Comparison of ENCODE assay signal across 19 cellular contexts in genomic region chr3:42723146-42723683, GRCh38. TPM values are rescaled to one million over a fixed set of nuclear protein-coding genes. Genes with fewer than 3 reads are reported as not detected.
"Had no signal": no experiment of that assay in that cellular context is flagged by ENCODE, and none has a peak within 500 bp of the region (broad histone marks: within the 10 kb centered on the region; RNA-seq: fewer than 3 reads in every experiment).

No MANE protein-coding gene starts in this region.

- H3K9me3 ChIP-seq: ascending aorta, esophagus squamous epithelium, pancreas, SJCRH30 had no signal

- DNase-seq: activated CD4-positive, alpha-beta T cell treated with anti-CD3 and anti-CD28 coated beads, Interleukin-2, amount 50 U/mL, for 4 hours; activated CD4-positive, CD25-positive, alpha-beta regulatory T cell treated with anti-CD3 and anti-CD28 coated beads, Interleukin-2, amount 50 U/mL, for 72 hours; activated naive CD8-positive, alpha-beta T cell treated with anti-CD3 and anti-CD28 coated beads, Interleukin-2, amount 10 ng/mL, durations not matched to agents 7 days and 5 days; activated T-cell treated with anti-CD3 and anti-CD28 coated beads, Interleukin-2, amount 50 U/mL, for 72 hours; central memory CD4-positive, alpha-beta T cell; endodermal cell; esophagus squamous epithelium; foreskin fibroblast; midbrain; pancreas; SJCRH30; SW 1271 had no signal

- H3K4me1 ChIP-seq: pancreas, SJCRH30 had no signal

- H3K27ac ChIP-seq: esophagus squamous epithelium, pancreas, SJCRH30 had no signal

- H3K4me1 Mint-ChIP-seq: activated naive CD8-positive, alpha-beta T cell treated with anti-CD3 and anti-CD28 coated beads, Interleukin-2, amount 10 ng/mL, durations not matched to agents 7 days and 5 days; stimulated activated memory B cell treated with anti-CD40 and anti-IgM and Interleukin-4, amounts not matched to agents 10 μg/mL and 1 μg/mL and 100 μg/mL, for 72 hours had no signal

- H3K36me3 Mint-ChIP-seq: activated naive CD8-positive, alpha-beta T cell treated with anti-CD3 and anti-CD28 coated beads, Interleukin-2, amount 10 ng/mL, durations not matched to agents 7 days and 5 days; stimulated activated memory B cell treated with anti-CD40 and anti-IgM and Interleukin-4, amounts not matched to agents 10 μg/mL and 1 μg/mL and 100 μg/mL, for 72 hours; type B pancreatic cell had no signal

- H3K27ac Mint-ChIP-seq: activated naive CD8-positive, alpha-beta T cell treated with anti-CD3 and anti-CD28 coated beads, Interleukin-2, amount 10 ng/mL, durations not matched to agents 7 days and 5 days; activated T-cell treated with anti-CD3 and anti-CD28 coated beads, Interleukin-2, amount 50 U/mL, for 72 hours; dendritic cell treated with granulocyte-macrophage colony-stimulating factor and Interleukin-4, amounts not matched to agents 40 ng/mL and 50 ng/mL, for 4 days; endodermal cell; stimulated activated memory B cell treated with anti-CD40 and anti-IgM and Interleukin-4, amounts not matched to agents 10 μg/mL and 1 μg/mL and 100 μg/mL, for 72 hours; T-helper 2 cell treated with Interferon-gamma antibody and Interleukin-4, amounts not matched to agents 5 μg/mL and 100 μg/mL, for 36 hours; type B pancreatic cell had no signal

- H3K4me3 Mint-ChIP-seq: activated naive CD8-positive, alpha-beta T cell treated with anti-CD3 and anti-CD28 coated beads, Interleukin-2, amount 10 ng/mL, durations not matched to agents 7 days and 5 days; activated T-cell treated with anti-CD3 and anti-CD28 coated beads, Interleukin-2, amount 50 U/mL, for 72 hours; dendritic cell treated with granulocyte-macrophage colony-stimulating factor and Interleukin-4, amounts not matched to agents 40 ng/mL and 50 ng/mL, for 4 days; endodermal cell; stimulated activated memory B cell treated with anti-CD40 and anti-IgM and Interleukin-4, amounts not matched to agents 10 μg/mL and 1 μg/mL and 100 μg/mL, for 72 hours; T-helper 2 cell treated with Interferon-gamma antibody and Interleukin-4, amounts not matched to agents 5 μg/mL and 100 μg/mL, for 36 hours; type B pancreatic cell had no signal

- H3K9me3 Mint-ChIP-seq: activated naive CD8-positive, alpha-beta T cell treated with anti-CD3 and anti-CD28 coated beads, Interleukin-2, amount 10 ng/mL, durations not matched to agents 7 days and 5 days; activated T-cell treated with anti-CD3 and anti-CD28 coated beads, Interleukin-2, amount 50 U/mL, for 72 hours; dendritic cell treated with granulocyte-macrophage colony-stimulating factor and Interleukin-4, amounts not matched to agents 40 ng/mL and 50 ng/mL, for 4 days; stimulated activated memory B cell treated with anti-CD40 and anti-IgM and Interleukin-4, amounts not matched to agents 10 μg/mL and 1 μg/mL and 100 μg/mL, for 72 hours; T-helper 2 cell treated with Interferon-gamma antibody and Interleukin-4, amounts not matched to agents 5 μg/mL and 100 μg/mL, for 36 hours; type B pancreatic cell had no signal

- H3K4me2 ChIP-seq: smooth muscle cell had no signal

- H3K27me3 ChIP-seq: ascending aorta, esophagus squamous epithelium, pancreas, SJCRH30 had no signal

- H3K4me3 ChIP-seq: ascending aorta, esophagus squamous epithelium, pancreas, SJCRH30, smooth muscle cell had no signal

- H3K36me3 ChIP-seq: ascending aorta, esophagus squamous epithelium, pancreas, SJCRH30 had no signal

- ATAC-seq: activated T-cell treated with anti-CD3 and anti-CD28 coated beads, Interleukin-2, amount 50 U/mL, for 72 hours; pancreas; stimulated activated memory B cell treated with anti-CD40 and anti-IgM and Interleukin-4, amounts not matched to agents 10 μg/mL and 1 μg/mL and 100 μg/mL, for 72 hours had no signal

- H3K27me3 Mint-ChIP-seq: dendritic cell treated with granulocyte-macrophage colony-stimulating factor and Interleukin-4, amounts not matched to agents 40 ng/mL and 50 ng/mL, for 4 days; type B pancreatic cell had no signal

RNA-seq across cellular contexts. Expression of gene HHATL, which starts 20.6 kb away (rescaled TPM):
- total RNA-seq: activated naive CD8-positive, alpha-beta T cell treated with anti-CD3 and anti-CD28 coated beads, Interleukin-2, amount 10 ng/mL, durations not matched to agents 7 days and 5 days; activated T-cell treated with anti-CD3 and anti-CD28 coated beads, Interleukin-2, amount 50 U/mL, for 72 hours; ascending aorta; endodermal cell; esophagus squamous epithelium; SJCRH30; smooth muscle cell had no signal
- polyA plus RNA-seq: smooth muscle cell had no signal

RNA-seq across cellular contexts. Expression of gene KLHL40, which starts 37.9 kb away (rescaled TPM):
- total RNA-seq: activated naive CD8-positive, alpha-beta T cell treated with anti-CD3 and anti-CD28 coated beads, Interleukin-2, amount 10 ng/mL, durations not matched to agents 7 days and 5 days; activated T-cell treated with anti-CD3 and anti-CD28 coated beads, Interleukin-2, amount 50 U/mL, for 72 hours; ascending aorta; endodermal cell; esophagus squamous epithelium; lower leg skin; pancreas; smooth muscle cell had no signal
- polyA plus RNA-seq: smooth muscle cell had no signal

RNA-seq across cellular contexts. Expression of gene CCDC13, which starts 49.8 kb away (rescaled TPM):
- total RNA-seq: smooth muscle cell had no signal
- polyA plus RNA-seq: smooth muscle cell had no signal
